Comparison of ENCODE assay signal across 1 cellular context in the genomic region with DNA sequence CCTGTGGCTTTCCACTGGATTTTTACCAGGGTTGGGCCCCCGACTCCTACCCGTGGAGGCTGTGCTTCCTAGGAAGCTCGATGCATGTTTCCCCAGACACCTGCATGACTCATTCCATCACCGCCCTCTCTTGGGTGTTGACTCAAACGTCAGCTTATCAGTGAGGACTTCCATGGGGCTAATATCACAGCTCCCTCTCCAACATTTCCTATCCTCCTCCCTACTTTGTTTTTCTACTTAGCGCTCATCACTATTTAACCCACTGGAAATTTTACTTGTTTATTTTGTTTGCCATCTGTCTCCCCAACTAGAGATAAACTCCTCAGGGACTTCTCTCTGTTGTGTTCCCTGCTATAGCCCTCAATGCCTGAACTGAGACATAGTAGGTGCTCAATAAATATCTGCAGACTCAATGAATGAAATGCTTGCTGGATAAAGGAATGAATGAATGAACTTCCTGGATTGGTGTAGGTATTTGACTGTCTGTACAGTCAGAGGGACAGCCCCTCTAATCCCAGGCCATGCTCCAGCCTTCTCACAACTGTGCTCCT.
TF ChIP-seq lines count a peak whose summit lies in the region.

No MANE protein-coding gene starts in this region.

TF ChIP-seq in K562, 482 proteins besides CTCF, POLR2A, EP300 and RAD21 (continued from another document):
- TF ChIP-seq, protein P1, sequence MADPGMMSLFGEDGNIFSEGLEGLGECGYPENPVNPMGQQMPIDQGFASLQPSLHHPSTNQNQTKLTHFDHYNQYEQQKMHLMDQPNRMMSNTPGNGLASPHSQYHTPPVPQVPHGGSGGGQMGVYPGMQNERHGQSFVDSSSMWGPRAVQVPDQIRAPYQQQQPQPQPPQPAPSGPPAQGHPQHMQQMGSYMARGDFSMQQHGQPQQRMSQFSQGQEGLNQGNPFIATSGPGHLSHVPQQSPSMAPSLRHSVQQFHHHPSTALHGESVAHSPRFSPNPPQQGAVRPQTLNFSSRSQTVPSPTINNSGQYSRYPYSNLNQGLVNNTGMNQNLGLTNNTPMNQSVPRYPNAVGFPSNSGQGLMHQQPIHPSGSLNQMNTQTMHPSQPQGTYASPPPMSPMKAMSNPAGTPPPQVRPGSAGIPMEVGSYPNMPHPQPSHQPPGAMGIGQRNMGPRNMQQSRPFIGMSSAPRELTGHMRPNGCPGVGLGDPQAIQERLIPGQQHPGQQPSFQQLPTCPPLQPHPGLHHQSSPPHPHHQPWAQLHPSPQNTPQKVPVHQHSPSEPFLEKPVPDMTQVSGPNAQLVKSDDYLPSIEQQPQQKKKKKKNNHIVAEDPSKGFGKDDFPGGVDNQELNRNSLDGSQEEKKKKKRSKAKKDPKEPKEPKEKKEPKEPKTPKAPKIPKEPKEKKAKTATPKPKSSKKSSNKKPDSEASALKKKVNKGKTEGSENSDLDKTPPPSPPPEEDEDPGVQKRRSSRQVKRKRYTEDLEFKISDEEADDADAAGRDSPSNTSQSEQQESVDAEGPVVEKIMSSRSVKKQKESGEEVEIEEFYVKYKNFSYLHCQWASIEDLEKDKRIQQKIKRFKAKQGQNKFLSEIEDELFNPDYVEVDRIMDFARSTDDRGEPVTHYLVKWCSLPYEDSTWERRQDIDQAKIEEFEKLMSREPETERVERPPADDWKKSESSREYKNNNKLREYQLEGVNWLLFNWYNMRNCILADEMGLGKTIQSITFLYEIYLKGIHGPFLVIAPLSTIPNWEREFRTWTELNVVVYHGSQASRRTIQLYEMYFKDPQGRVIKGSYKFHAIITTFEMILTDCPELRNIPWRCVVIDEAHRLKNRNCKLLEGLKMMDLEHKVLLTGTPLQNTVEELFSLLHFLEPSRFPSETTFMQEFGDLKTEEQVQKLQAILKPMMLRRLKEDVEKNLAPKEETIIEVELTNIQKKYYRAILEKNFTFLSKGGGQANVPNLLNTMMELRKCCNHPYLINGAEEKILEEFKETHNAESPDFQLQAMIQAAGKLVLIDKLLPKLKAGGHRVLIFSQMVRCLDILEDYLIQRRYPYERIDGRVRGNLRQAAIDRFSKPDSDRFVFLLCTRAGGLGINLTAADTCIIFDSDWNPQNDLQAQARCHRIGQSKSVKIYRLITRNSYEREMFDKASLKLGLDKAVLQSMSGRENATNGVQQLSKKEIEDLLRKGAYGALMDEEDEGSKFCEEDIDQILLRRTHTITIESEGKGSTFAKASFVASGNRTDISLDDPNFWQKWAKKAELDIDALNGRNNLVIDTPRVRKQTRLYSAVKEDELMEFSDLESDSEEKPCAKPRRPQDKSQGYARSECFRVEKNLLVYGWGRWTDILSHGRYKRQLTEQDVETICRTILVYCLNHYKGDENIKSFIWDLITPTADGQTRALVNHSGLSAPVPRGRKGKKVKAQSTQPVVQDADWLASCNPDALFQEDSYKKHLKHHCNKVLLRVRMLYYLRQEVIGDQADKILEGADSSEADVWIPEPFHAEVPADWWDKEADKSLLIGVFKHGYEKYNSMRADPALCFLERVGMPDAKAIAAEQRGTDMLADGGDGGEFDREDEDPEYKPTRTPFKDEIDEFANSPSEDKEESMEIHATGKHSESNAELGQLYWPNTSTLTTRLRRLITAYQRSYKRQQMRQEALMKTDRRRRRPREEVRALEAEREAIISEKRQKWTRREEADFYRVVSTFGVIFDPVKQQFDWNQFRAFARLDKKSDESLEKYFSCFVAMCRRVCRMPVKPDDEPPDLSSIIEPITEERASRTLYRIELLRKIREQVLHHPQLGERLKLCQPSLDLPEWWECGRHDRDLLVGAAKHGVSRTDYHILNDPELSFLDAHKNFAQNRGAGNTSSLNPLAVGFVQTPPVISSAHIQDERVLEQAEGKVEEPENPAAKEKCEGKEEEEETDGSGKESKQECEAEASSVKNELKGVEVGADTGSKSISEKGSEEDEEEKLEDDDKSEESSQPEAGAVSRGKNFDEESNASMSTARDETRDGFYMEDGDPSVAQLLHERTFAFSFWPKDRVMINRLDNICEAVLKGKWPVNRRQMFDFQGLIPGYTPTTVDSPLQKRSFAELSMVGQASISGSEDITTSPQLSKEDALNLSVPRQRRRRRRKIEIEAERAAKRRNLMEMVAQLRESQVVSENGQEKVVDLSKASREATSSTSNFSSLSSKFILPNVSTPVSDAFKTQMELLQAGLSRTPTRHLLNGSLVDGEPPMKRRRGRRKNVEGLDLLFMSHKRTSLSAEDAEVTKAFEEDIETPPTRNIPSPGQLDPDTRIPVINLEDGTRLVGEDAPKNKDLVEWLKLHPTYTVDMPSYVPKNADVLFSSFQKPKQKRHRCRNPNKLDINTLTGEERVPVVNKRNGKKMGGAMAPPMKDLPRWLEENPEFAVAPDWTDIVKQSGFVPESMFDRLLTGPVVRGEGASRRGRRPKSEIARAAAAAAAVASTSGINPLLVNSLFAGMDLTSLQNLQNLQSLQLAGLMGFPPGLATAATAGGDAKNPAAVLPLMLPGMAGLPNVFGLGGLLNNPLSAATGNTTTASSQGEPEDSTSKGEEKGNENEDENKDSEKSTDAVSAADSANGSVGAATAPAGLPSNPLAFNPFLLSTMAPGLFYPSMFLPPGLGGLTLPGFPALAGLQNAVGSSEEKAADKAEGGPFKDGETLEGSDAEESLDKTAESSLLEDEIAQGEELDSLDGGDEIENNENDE (IDR thresholded peaks at IDR 0.05; ENCODE audit: low read depth, low read length) = no peak
- TF ChIP-seq SMARCC2 (IDR thresholded peaks at IDR 0.05; ENCODE audit: low read depth) (no peak), RBM34 (IDR thresholded peaks at IDR 0.05; ENCODE audit: borderline replicate concordance, insufficient read depth, low read length) (no peak), PATZ1 (CRISPR knock-in tag; IDR thresholded peaks at IDR 0.05; ENCODE audit: borderline replicate concordance) (no peak), NFRKB (IDR thresholded peaks at IDR 0.05; ENCODE audit: low read depth) (no peak), FOXJ3 (CRISPR knock-in tag; IDR thresholded peaks at IDR 0.05) (no peak), KDM1A (IDR thresholded peaks at IDR 0.05) (0 out of 4 replicates have a peak, but pooled peaks of 1 of the 2 experiments have one; percentile 11), GABPB2 (CRISPR knock-in tag; conservative IDR thresholded peaks at IDR 0.05) (no peak), ZNF436 (CRISPR knock-in tag; IDR thresholded peaks at IDR 0.05) (no peak), OTX1 (CRISPR knock-in tag; IDR thresholded peaks at IDR 0.05) (no peak), E2F3 (CRISPR knock-in tag; IDR thresholded peaks at IDR 0.05) (no peak), POLR2AphosphoS2 (IDR thresholded peaks at IDR 0.05; ENCODE audit: low read length) (no peak), ZC3H8 (IDR thresholded peaks at IDR 0.05) (no peak), SAP30 (IDR thresholded peaks at IDR 0.05; ENCODE audit: borderline replicate concordance, insufficient read depth, low read depth, low read length, poor library complexity, severe bottlenecking) (no peak), LCOR (CRISPR knock-in tag; IDR thresholded peaks at IDR 0.05) (no peak), FOXP1 (CRISPR knock-in tag; IDR thresholded peaks at IDR 0.05) (no peak), DEAF1 (CRISPR knock-in tag; IDR thresholded peaks at IDR 0.05) (no peak), L3MBTL2 (IDR thresholded peaks at IDR 0.05) (no peak), NFATC3 (IDR thresholded peaks at IDR 0.05) (no peak), ZBED1 (IDR thresholded peaks at IDR 0.05) (no peak)
- TF ChIP-seq, protein P2, sequence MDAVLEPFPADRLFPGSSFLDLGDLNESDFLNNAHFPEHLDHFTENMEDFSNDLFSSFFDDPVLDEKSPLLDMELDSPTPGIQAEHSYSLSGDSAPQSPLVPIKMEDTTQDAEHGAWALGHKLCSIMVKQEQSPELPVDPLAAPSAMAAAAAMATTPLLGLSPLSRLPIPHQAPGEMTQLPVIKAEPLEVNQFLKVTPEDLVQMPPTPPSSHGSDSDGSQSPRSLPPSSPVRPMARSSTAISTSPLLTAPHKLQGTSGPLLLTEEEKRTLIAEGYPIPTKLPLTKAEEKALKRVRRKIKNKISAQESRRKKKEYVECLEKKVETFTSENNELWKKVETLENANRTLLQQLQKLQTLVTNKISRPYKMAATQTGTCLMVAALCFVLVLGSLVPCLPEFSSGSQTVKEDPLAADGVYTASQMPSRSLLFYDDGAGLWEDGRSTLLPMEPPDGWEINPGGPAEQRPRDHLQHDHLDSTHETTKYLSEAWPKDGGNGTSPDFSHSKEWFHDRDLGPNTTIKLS (IDR thresholded peaks at IDR 0.05; ENCODE audit: borderline replicate concordance, low read depth) = no peak
